ENCODE assay signal across 25 cellular contexts in the genomic region with DNA sequence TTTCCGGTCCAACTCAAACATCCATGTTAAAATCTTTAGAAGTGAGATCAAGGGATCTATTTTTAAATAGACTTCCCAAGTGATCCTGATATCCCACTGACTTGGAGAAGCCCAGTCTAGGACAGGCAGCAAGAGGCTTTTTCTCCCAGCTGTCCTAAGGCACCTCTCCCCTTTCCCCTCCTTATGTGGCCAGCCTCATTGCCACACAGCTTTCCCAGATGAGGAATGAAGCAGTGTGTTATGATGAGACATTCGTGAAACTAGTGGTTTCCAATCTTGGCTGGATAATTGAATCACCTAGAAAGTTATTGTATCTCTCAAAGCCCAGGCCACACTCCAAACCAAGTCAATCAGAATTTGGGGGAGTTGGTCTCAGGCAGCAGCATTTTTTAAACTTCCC. TPM values are rescaled to one million over a fixed set of nuclear protein-coding genes. Genes with fewer than 3 reads are reported as not detected.
"Had no signal": no experiment of that assay in that cellular context is flagged by ENCODE, and none has a peak within 500 bp of the region (broad histone marks: within the 10 kb centered on the region; RNA-seq: fewer than 3 reads in every experiment).

No MANE protein-coding gene starts in this region.

- H3K9ac ChIP-seq: parathyroid adenoma had no signal

- H3K4me3 ChIP-seq: gastroesophageal sphincter, psoas muscle, sigmoid colon, SK-N-MC, smooth muscle cell, tibial nerve had no signal

- ATAC-seq: effector memory CD8-positive, alpha-beta T cell; gastroesophageal sphincter; naive thymus-derived CD4-positive, alpha-beta T cell; psoas muscle; stimulated activated memory B cell treated with anti-CD40 and anti-IgM and Interleukin-4, amounts not matched to agents 10 μg/mL and 1 μg/mL and 100 μg/mL, for 72 hours; stimulated activated naive CD8-positive, alpha-beta T cell treated with anti-CD3 and anti-CD28 coated beads, Interleukin-15, amount 100 ng/mL, for 72 hours had no signal

- H3K4me2 ChIP-seq: smooth muscle cell had no signal

- H3K79me2 ChIP-seq: parathyroid adenoma had no signal

- H3K27ac ChIP-seq: gastroesophageal sphincter, parathyroid adenoma, psoas muscle, sigmoid colon, SK-N-MC, tibial nerve, VCaP had no signal

- H3K27me3 ChIP-seq: gastroesophageal sphincter, sigmoid colon, tibial nerve had no signal

- DNase-seq: activated CD4-positive, alpha-beta T cell treated with anti-CD3 and anti-CD28 coated beads for 4 hours; activated CD4-positive, alpha-beta T cell treated with anti-CD3 and anti-CD28 coated beads, Interleukin-2, amount 50 U/mL, for 4 hours; activated effector memory CD4-positive, alpha-beta T cell treated with anti-CD3 and anti-CD28 coated beads, Interleukin-2, amount 50 U/mL, for 16 hours; activated naive CD4-positive, alpha-beta T cell treated with anti-CD3 and anti-CD28 coated beads for 36 hours; activated naive CD8-positive, alpha-beta T cell treated with anti-CD3 and anti-CD28 coated beads, Interleukin-2, amount 10 ng/mL, durations not matched to agents 7 days and 5 days; effector memory CD8-positive, alpha-beta T cell; hippocampal formation; left cardiac atrium; naive thymus-derived CD4-positive, alpha-beta T cell; nucleus accumbens; psoas muscle; sigmoid colon; stimulated activated CD4-positive, alpha-beta T cell treated with anti-CD3 and anti-CD28 coated beads, Interleukin-1b, Interleukin-23, amount 100 ng/mL, for 48 hours; stimulated activated CD4-positive, alpha-beta T cell treated with anti-CD3 and anti-CD28 coated beads, Interleukin-4, amount 100 ng/mL, for 4 hours; stimulated activated CD8-positive, alpha-beta memory T cell treated with anti-CD3 and anti-CD28 coated beads, Interleukin-4, amount 100 ng/mL, for 48 hours; stimulated activated naive CD8-positive, alpha-beta T cell treated with anti-CD3 and anti-CD28 coated beads, Interleukin-15, amount 100 ng/mL, for 72 hours had no signal

- H3K4me1 ChIP-seq: gastroesophageal sphincter, parathyroid adenoma, psoas muscle, tibial nerve had no signal

- H2AFZ ChIP-seq: parathyroid adenoma had no signal

- H3K9me3 ChIP-seq: sigmoid colon had no signal

RNA-seq across cellular contexts. Expression of gene HSD17B13, which starts 16.8 kb away (rescaled TPM):
- total RNA-seq: smooth muscle cell had no signal
- polyA plus RNA-seq: keratinocyte, neural cell, smooth muscle cell had no signal
